In the genomic region with DNA sequence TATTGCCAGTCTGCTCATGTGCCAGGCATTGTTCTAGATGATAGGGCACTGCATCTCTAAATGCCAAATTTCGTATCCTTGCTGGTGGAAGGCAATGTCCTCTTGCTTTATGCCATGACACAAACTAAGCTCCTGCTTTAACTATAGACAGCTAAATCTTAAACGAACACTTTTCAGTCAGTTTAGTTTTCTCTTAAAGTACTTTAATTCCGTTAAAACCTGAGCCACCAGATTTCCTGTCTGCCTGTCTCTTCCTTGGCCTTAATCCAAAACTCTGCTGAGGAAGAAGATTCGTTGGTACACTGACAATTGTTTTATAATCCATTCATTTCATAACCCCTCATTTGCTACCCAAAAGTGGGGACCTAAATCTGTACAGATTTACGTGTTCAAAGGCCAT, we compare ENCODE assay signal across 14 cellular contexts.
A peak's percentile ranks its signal among the peaks of the same experiment; 100 is the strongest.
DNase-seq lines count a peak whose midpoint lies in the region; ATAC-seq and TF ChIP-seq lines count a peak whose summit lies in the region.
"Had no signal": no experiment of that assay in that cellular context is flagged by ENCODE, and none has a peak within 500 bp of the region (broad histone marks: within the 10 kb centered on the region; RNA-seq: fewer than 3 reads in every experiment).

No MANE protein-coding gene starts in this region.

- H3K27me3 Mint-ChIP-seq in T-helper 2 cell treated with Interferon-gamma antibody and Interleukin-4, amounts not matched to agents 5 μg/mL and 100 μg/mL, for 36 hours (ENCODE audit: low read depth) = no peaks in the 10 kb centered on the region
- no peaks in the 10 kb centered on the region for H3K27me3 Mint-ChIP-seq in stimulated activated memory B cell treated with anti-CD40 and anti-IgM and Interleukin-4, amounts not matched to agents 10 μg/mL and 1 μg/mL and 100 μg/mL, for 72 hours
- H3K27me3 Mint-ChIP-seq: activated B cell treated with CpG ODN at 0.5 μM for 24 hours had no signal

- ATAC-seq in stimulated activated memory B cell treated with anti-CD40 and anti-IgM and Interleukin-4, amounts not matched to agents 10 μg/mL and 1 μg/mL and 100 μg/mL, for 72 hours = no peak
- ATAC-seq: Right ventricle myocardium inferior had no signal

- no peaks in the 10 kb centered on the region for H3K27me3 ChIP-seq in esophagus muscularis mucosa
- H3K27me3 ChIP-seq: suprapubic skin had no signal

- 28% methylated on average over 5 of the region's 5 CpGs for WGBS in esophagus muscularis mucosa

- intact Hi-C loops in esophagus muscularis mucosa (cut with DNase I) = no loop called here

- H3K4me1 Mint-ChIP-seq in T-helper 2 cell treated with Interferon-gamma antibody and Interleukin-4, amounts not matched to agents 5 μg/mL and 100 μg/mL, for 36 hours (ENCODE audit: low read depth) = peaks cover 15% of the 10 kb centered on the region
- H3K4me1 Mint-ChIP-seq in stimulated activated memory B cell treated with anti-CD40 and anti-IgM and Interleukin-4, amounts not matched to agents 10 μg/mL and 1 μg/mL and 100 μg/mL, for 72 hours = peaks cover 42% of the 10 kb centered on the region

- no peaks in the 10 kb centered on the region for H3K9me3 Mint-ChIP-seq in T-helper 2 cell treated with Interferon-gamma antibody and Interleukin-4, amounts not matched to agents 5 μg/mL and 100 μg/mL, for 36 hours
- H3K9me3 Mint-ChIP-seq in stimulated activated memory B cell treated with anti-CD40 and anti-IgM and Interleukin-4, amounts not matched to agents 10 μg/mL and 1 μg/mL and 100 μg/mL, for 72 hours = no peaks in the 10 kb centered on the region
- H3K9me3 Mint-ChIP-seq: activated B cell treated with CpG ODN at 0.5 μM for 24 hours had no signal

- peak overlapping the region; percentile 44 for H3K4me3 ChIP-seq in SK-N-MC
- no peak overlapping the region for H3K4me3 ChIP-seq in esophagus muscularis mucosa
- H3K4me3 ChIP-seq: suprapubic skin had no signal

- H3K36me3 ChIP-seq in SK-N-MC (ENCODE audit: insufficient read depth, low read length) (no peaks in the 10 kb centered on the region), esophagus muscularis mucosa (peaks cover 0 to 12% (median 8%) of the 10 kb centered on the region in 4 donors)

- peak overlapping the region; percentile 68 for H3K27ac ChIP-seq in SK-N-MC
- H3K27ac ChIP-seq in esophagus muscularis mucosa (replicated peaks in 1 of 4) = peak overlapping the region; percentile 76 to 79 (median 78)

- H3K4me1 ChIP-seq in esophagus muscularis mucosa = peaks cover 39 to 55% (median 53%) of the 10 kb centered on the region in 4 donors

- H3K27ac Mint-ChIP-seq in T-helper 2 cell treated with Interferon-gamma antibody and Interleukin-4, amounts not matched to agents 5 μg/mL and 100 μg/mL, for 36 hours = peak overlapping the region; percentile 42
- peak overlapping the region; percentile 43 for H3K27ac Mint-ChIP-seq in stimulated activated memory B cell treated with anti-CD40 and anti-IgM and Interleukin-4, amounts not matched to agents 10 μg/mL and 1 μg/mL and 100 μg/mL, for 72 hours
- H3K27ac Mint-ChIP-seq: activated B cell treated with CpG ODN at 0.5 μM for 24 hours had no signal

- no peak for TF ChIP-seq POLR2A in esophagus muscularis mucosa (IDR thresholded peaks at IDR 0.05; ENCODE audit: low read depth)

- TF ChIP-seq EP300 in esophagus muscularis mucosa (IDR thresholded peaks at IDR 0.05) = no peak

- H3K4me3 Mint-ChIP-seq in T-helper 2 cell treated with Interferon-gamma antibody and Interleukin-4, amounts not matched to agents 5 μg/mL and 100 μg/mL, for 36 hours = no peak overlapping the region
- no peak overlapping the region for H3K4me3 Mint-ChIP-seq in stimulated activated memory B cell treated with anti-CD40 and anti-IgM and Interleukin-4, amounts not matched to agents 10 μg/mL and 1 μg/mL and 100 μg/mL, for 72 hours
- H3K4me3 Mint-ChIP-seq: activated B cell treated with CpG ODN at 0.5 μM for 24 hours had no signal

- H3K9ac ChIP-seq in SK-N-MC (ENCODE audit: insufficient read length) = peak overlapping the region; percentile 19

- no peak for DNase-seq in T-helper 2 cell treated with Interferon-gamma antibody and Interleukin-4, amounts not matched to agents 5 μg/mL and 100 μg/mL, for 36 hours (ENCODE audit: low spot score)
- DNase-seq in T-helper 2 cell = no peak
- DNase-seq in SK-N-MC (ENCODE audit: low read depth, low spot score) = no peak
- no peak for DNase-seq in esophagus muscularis mucosa (ENCODE audit: extremely low spot score)
- no peak for DNase-seq in NCI-H1436 (lab: John Stamatoyannopoulos, UW)
- no peak for DNase-seq in NOMO-1 treated with DMSO at 0.1 percent for 48 hours (lab: John Stamatoyannopoulos, UW; ENCODE audit: unreplicated experiment)
- no peak for DNase-seq in AG20443 (ENCODE audit: low spot score)
- DNase-seq: activated B cell treated with CpG ODN at 0.5 μM for 24 hours; effector CD8-positive, alpha-beta T cell; kidney glomerular epithelial cell; NCI-H510A treated with DMSO at 0.1 percent for 48 hours had no signal

- H3K36me3 Mint-ChIP-seq in T-helper 2 cell treated with Interferon-gamma antibody and Interleukin-4, amounts not matched to agents 5 μg/mL and 100 μg/mL, for 36 hours (ENCODE audit: low read depth) = peaks cover 18% of the 10 kb centered on the region
- peaks cover 81% of the 10 kb centered on the region for H3K36me3 Mint-ChIP-seq in stimulated activated memory B cell treated with anti-CD40 and anti-IgM and Interleukin-4, amounts not matched to agents 10 μg/mL and 1 μg/mL and 100 μg/mL, for 72 hours

- no peaks in the 10 kb centered on the region for H3K9me3 ChIP-seq in SK-N-MC (ENCODE audit: low read depth, low read length)
- no peaks in the 10 kb centered on the region for H3K9me3 ChIP-seq in esophagus muscularis mucosa
- H3K9me3 ChIP-seq: suprapubic skin had no signal

- no peak for TF ChIP-seq CTCF in esophagus muscularis mucosa (IDR thresholded peaks at IDR 0.05)
